ENCODE assay signal across 22 cellular contexts in the genomic region with DNA sequence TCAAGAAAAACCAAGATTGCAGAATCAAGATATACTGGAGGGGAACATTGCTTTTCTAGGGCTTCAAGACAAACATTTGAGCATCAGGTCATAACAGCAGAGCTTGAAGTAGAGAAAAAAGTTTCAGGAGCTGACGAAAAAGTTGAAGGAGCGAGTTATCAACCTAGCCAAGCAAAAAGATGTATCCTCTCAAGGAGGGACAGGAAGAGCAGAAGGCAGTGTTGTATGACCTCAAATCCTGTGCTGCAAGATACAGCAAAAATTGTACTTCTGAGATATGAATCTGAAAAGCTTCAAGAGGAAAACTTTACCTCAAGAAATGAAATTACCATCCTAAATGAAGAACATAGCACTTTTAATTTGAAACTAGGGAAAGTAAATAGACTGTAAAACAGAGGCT.
DNase-seq lines count a peak whose midpoint lies in the region; ATAC-seq and TF ChIP-seq lines count a peak whose summit lies in the region.
"Had no signal": no experiment of that assay in that cellular context is flagged by ENCODE, and none has a peak within 500 bp of the region (broad histone marks: within the 10 kb centered on the region; RNA-seq: fewer than 3 reads in every experiment).

No MANE protein-coding gene starts in this region.

- H3K9me3 Mint-ChIP-seq in activated CD4-positive, alpha-beta T cell treated with anti-CD3 and anti-CD28 coated beads, Interleukin-2, amount 10 ng/mL, durations not matched to agents 24 days and 14 days: peaks cover 4% of the 10 kb centered on the region
- H3K9me3 Mint-ChIP-seq in CD8-positive, alpha-beta memory T cell: peaks cover 5 to 17% (median 9%) of the 10 kb centered on the region in 5 donors
- peaks cover 12% of the 10 kb centered on the region for H3K9me3 Mint-ChIP-seq in activated CD8-positive, alpha-beta T cell treated with anti-CD3 and anti-CD28 coated beads for 36 hours
- peaks cover 0 to 4% (median 2%) of the 10 kb centered on the region in 6 donors for H3K9me3 Mint-ChIP-seq in immature natural killer cell

- H3K27ac Mint-ChIP-seq in activated CD4-positive, alpha-beta T cell treated with anti-CD3 and anti-CD28 coated beads, Interleukin-2, amount 10 ng/mL, durations not matched to agents 24 days and 14 days: no peak overlapping the region
- H3K27ac Mint-ChIP-seq in CD8-positive, alpha-beta memory T cell: peak overlapping the region in 5 of 8 donors; percentile 13 to 66 (median 42)
- H3K27ac Mint-ChIP-seq in activated CD8-positive, alpha-beta T cell treated with anti-CD3 and anti-CD28 coated beads for 36 hours: peak overlapping the region; percentile 65
- peak overlapping the region; percentile 65 to 91 (median 84) for H3K27ac Mint-ChIP-seq in immature natural killer cell
- H3K27ac Mint-ChIP-seq: progenitor cell of endocrine pancreas had no signal

- H3K9me3 ChIP-seq in CD8-positive, alpha-beta memory T cell (ENCODE audit: low read length): peaks cover 3% of the 10 kb centered on the region
- H3K9me3 ChIP-seq in prostate gland: no peaks in the 10 kb centered on the region
- H3K9me3 ChIP-seq: HAP-1, neutrophil, transverse colon had no signal

- H3K36me3 Mint-ChIP-seq in activated CD4-positive, alpha-beta T cell treated with anti-CD3 and anti-CD28 coated beads, Interleukin-2, amount 10 ng/mL, durations not matched to agents 24 days and 14 days (ENCODE audit: low read depth): peaks cover 2% of the 10 kb centered on the region
- peaks cover 0 to 27% (median 0%) of the 10 kb centered on the region in 3 donors for H3K36me3 Mint-ChIP-seq in CD8-positive, alpha-beta memory T cell
- peaks cover 14% of the 10 kb centered on the region for H3K36me3 Mint-ChIP-seq in activated CD8-positive, alpha-beta T cell treated with anti-CD3 and anti-CD28 coated beads for 36 hours (ENCODE audit: low read depth)
- H3K36me3 Mint-ChIP-seq in immature natural killer cell: peaks cover under 1 to 17% (median 12%) of the 10 kb centered on the region in 3 donors

- TF ChIP-seq POLR2A in prostate gland (IDR thresholded peaks at IDR 0.05): no peak

- no peak for TF ChIP-seq CTCF in activated CD8-positive, alpha-beta T cell treated with anti-CD3 and anti-CD28 coated beads for 36 hours (IDR thresholded peaks at IDR 0.05)
- TF ChIP-seq CTCF in prostate gland (IDR thresholded peaks at IDR 0.05): no peak

- H3K36me3 ChIP-seq in CD8-positive, alpha-beta memory T cell (ENCODE audit: insufficient read depth, low read length): no peaks in the 10 kb centered on the region
- no peaks in the 10 kb centered on the region for H3K36me3 ChIP-seq in prostate gland
- H3K36me3 ChIP-seq: HAP-1, neutrophil, transverse colon had no signal

- no peak for DNase-seq in activated CD4-positive, alpha-beta T cell treated with anti-CD3 and anti-CD28 coated beads, Interleukin-2, amount 10 ng/mL, durations not matched to agents 24 days and 14 days
- no peak for DNase-seq in activated CD4-positive, alpha-beta T cell treated with anti-CD3 and anti-CD28 coated beads, Interleukin-2, amount 50 U/mL, for 4 hours
- no peak for DNase-seq in CD8-positive, alpha-beta memory T cell
- DNase-seq in activated CD8-positive, alpha-beta T cell treated with anti-CD3 and anti-CD28 coated beads for 36 hours: no peak
- DNase-seq in immature natural killer cell: no peak
- DNase-seq in prostate gland (ENCODE audit: low spot score): no peak
- DNase-seq in SHP77 treated with DMSO at 0.1 percent for 48 hours (lab: John Stamatoyannopoulos, UW): no peak
- DNase-seq: COR-L47; dorsolateral prefrontal cortex; head of caudate nucleus; NCI-H1694; NCI-H2171; NCI-H524; NK-92 treated with Interleukin-12 subunit alpha and Interleukin-12 subunit beta, amount 100 ng/mL, for 24 hours; PC-9; SHP77; stimulated activated CD4-positive, alpha-beta T cell treated with anti-CD3 and anti-CD28 coated beads, Interleukin-15, amount 100 ng/mL, for 24 hours; transverse colon had no signal

- ATAC-seq in activated CD8-positive, alpha-beta T cell treated with anti-CD3 and anti-CD28 coated beads for 36 hours: no peak
- ATAC-seq in GM19324 (IDR thresholded peaks at IDR 0.05; ENCODE audit: low FRiP score, unreplicated experiment): no peak

- 86% methylated on average over 2 of the region's 2 CpGs for WGBS in prostate gland

- H3K27me3 ChIP-seq in CD8-positive, alpha-beta memory T cell (ENCODE audit: insufficient read depth, low read length, poor library complexity, severe bottlenecking): no peaks in the 10 kb centered on the region
- H3K27me3 ChIP-seq in prostate gland (replicated peaks; ENCODE audit: insufficient read depth): no peaks in the 10 kb centered on the region
- H3K27me3 ChIP-seq: dorsolateral prefrontal cortex, neutrophil, transverse colon had no signal

- peak overlapping the region; percentile 28 for H3K4me3 Mint-ChIP-seq in activated CD4-positive, alpha-beta T cell treated with anti-CD3 and anti-CD28 coated beads, Interleukin-2, amount 10 ng/mL, durations not matched to agents 24 days and 14 days
- peak overlapping the region in 2 of 7 donors; percentile 3 to 11 for H3K4me3 Mint-ChIP-seq in CD8-positive, alpha-beta memory T cell
- H3K4me3 Mint-ChIP-seq in activated CD8-positive, alpha-beta T cell treated with anti-CD3 and anti-CD28 coated beads for 36 hours: peak overlapping the region; percentile 45
- H3K4me3 Mint-ChIP-seq in immature natural killer cell: peak overlapping the region; percentile 14 to 65 (median 39)

- intact Hi-C loops in activated CD4-positive, alpha-beta T cell treated with anti-CD3 and anti-CD28 coated beads, Interleukin-2, amount 10 ng/mL, durations not matched to agents 24 days and 14 days (cut with micrococcal nuclease): loop anchor here (5.0 kb wide), 1 partner anchor 218 kb away; the partner anchor contains the start of gene PIGK
- intact Hi-C loops in activated CD8-positive, alpha-beta T cell treated with anti-CD3 and anti-CD28 coated beads for 36 hours (cut with micrococcal nuclease): no loop called here
- intact Hi-C loops in prostate gland (cut with DNase I): no loop called here

- POLR2A ChIA-PET in CD8-positive, alpha-beta memory T cell (lab: Charles Lee): no interaction called here
- POLR2A ChIA-PET in activated CD8-positive, alpha-beta T cell treated with anti-CD3 and anti-CD28 coated beads for 36 hours (lab: Charles Lee): no interaction called here

- H3K4me3 ChIP-seq in CD8-positive, alpha-beta memory T cell (ENCODE audit: low read length): no peak overlapping the region
- no peak overlapping the region for H3K4me3 ChIP-seq in prostate gland
- H3K4me3 ChIP-seq: dorsolateral prefrontal cortex, HAP-1, PC-9, transverse colon had no signal

- H3K27ac ChIP-seq in CD8-positive, alpha-beta memory T cell (ENCODE audit: low read depth, low read length): no peak overlapping the region
- no peak overlapping the region for H3K27ac ChIP-seq in prostate gland
- H3K27ac ChIP-seq: neutrophil, PC-9, transverse colon had no signal

- CTCF ChIA-PET in CD8-positive, alpha-beta memory T cell (lab: Charles Lee): no interaction called here
- CTCF ChIA-PET in activated CD8-positive, alpha-beta T cell treated with anti-CD3 and anti-CD28 coated beads for 36 hours (lab: Charles Lee): interaction anchor here (1.0 kb wide), 1 partner anchor 98 kb away, joined by 3 read pairs; no protein-coding TSS in a partner anchor

- H3K27me3 Mint-ChIP-seq in activated CD4-positive, alpha-beta T cell treated with anti-CD3 and anti-CD28 coated beads, Interleukin-2, amount 10 ng/mL, durations not matched to agents 24 days and 14 days: no peaks in the 10 kb centered on the region
- H3K27me3 Mint-ChIP-seq in CD8-positive, alpha-beta memory T cell: no peaks in the 10 kb centered on the region
- no peaks in the 10 kb centered on the region for H3K27me3 Mint-ChIP-seq in activated CD8-positive, alpha-beta T cell treated with anti-CD3 and anti-CD28 coated beads for 36 hours
- H3K27me3 Mint-ChIP-seq in immature natural killer cell (ENCODE audit: low read depth in 3 of 3): no peaks in the 10 kb centered on the region
- H3K27me3 Mint-ChIP-seq: progenitor cell of endocrine pancreas had no signal

- peaks cover 20% of the 10 kb centered on the region for H3K4me1 Mint-ChIP-seq in activated CD4-positive, alpha-beta T cell treated with anti-CD3 and anti-CD28 coated beads, Interleukin-2, amount 10 ng/mL, durations not matched to agents 24 days and 14 days
- peaks cover 19 to 30% (median 28%) of the 10 kb centered on the region in 3 donors for H3K4me1 Mint-ChIP-seq in CD8-positive, alpha-beta memory T cell
- H3K4me1 Mint-ChIP-seq in activated CD8-positive, alpha-beta T cell treated with anti-CD3 and anti-CD28 coated beads for 36 hours (ENCODE audit: low read depth): peaks cover 29% of the 10 kb centered on the region
- H3K4me1 Mint-ChIP-seq in immature natural killer cell: peaks cover 49 to 52% of the 10 kb centered on the region in 2 donors

- H3K4me1 ChIP-seq in CD8-positive, alpha-beta memory T cell (ENCODE audit: insufficient read depth, low read length): peaks cover 50% of the 10 kb centered on the region
- no peaks in the 10 kb centered on the region for H3K4me1 ChIP-seq in prostate gland (replicated peaks)
- H3K4me1 ChIP-seq: HAP-1 had no signal
